Comparison of ENCODE assay signal across 1 cellular context in the genomic region with DNA sequence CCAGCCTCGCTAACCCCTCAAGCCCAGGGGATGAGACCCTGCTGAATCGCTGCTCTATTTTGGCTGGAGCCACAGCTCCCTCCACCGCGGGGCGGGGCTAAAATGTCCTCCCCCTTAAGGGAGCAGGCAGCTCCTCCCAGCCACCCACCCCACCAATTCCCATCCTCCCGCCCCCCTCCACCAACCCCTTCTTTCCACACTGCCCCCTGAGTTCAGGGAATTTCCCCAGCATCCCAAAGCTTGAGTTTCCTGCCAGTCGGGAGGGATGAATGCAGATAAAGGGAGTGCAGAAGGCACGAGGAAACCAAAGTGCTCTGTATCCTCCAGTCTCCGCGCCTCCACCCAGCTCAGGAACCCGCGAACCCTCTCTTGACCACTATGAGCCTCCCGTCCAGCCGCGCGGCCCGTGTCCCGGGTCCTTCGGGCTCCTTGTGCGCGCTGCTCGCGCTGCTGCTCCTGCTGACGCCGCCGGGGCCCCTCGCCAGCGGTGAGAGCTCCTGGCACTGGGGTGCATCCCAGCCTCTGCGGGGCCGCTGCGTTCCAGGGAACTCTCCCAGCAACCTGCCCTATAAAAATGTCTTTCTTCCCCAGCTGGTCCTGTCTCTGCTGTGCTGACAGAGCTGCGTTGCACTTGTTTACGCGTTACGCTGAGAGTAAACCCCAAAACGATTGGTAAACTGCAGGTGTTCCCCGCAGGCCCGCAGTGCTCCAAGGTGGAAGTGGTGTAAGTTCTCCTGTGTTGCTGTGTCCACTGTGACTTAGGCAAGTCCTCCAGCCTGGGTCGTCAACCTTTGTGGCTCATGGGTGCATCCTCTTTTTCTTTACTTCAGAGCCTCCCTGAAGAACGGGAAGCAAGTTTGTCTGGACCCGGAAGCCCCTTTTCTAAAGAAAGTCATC.
TF ChIP-seq lines count a peak whose summit lies in the region.

TSS of gene CXCL6 (plus strand) at position 306 of the 897 bp plus-strand sequence. CDS start at position 379, 73 bp downstream.

TF ChIP-seq in H1, 55 proteins besides CTCF, POLR2A, EP300 and RAD21 (continued from another document):
- no peak for TF ChIP-seq YY1 (IDR thresholded peaks at IDR 0.05; ENCODE audit: low read depth, low read length)
